In genomic region chr6:72175936-72176335, GRCh38 we compare ENCODE assay signal across 1 cellular context.
TF ChIP-seq lines count a peak whose summit lies in the region.

No MANE protein-coding gene starts in this region.

TF ChIP-seq in IMR-90, 13 proteins besides CTCF, POLR2A, EP300 and RAD21:
- TF ChIP-seq USF2 (IDR thresholded peaks at IDR 0.05; ENCODE audit: low read depth, low read length), result no peak
- no peak for TF ChIP-seq ELK1 (IDR thresholded peaks at IDR 0.05; ENCODE audit: borderline replicate concordance, low read depth, low read length)
- peak; percentile 80 for TF ChIP-seq CEBPB (IDR thresholded peaks at IDR 0.05; ENCODE audit: low read depth, low read length)
